In genomic region chr18:46556590-46557206, GRCh38 we compare ENCODE assay signal across 26 cellular contexts.
"Had no signal": no experiment of that assay in that cellular context is flagged by ENCODE, and none has a peak within 500 bp of the region (broad histone marks: within the 10 kb centered on the region; RNA-seq: fewer than 3 reads in every experiment).

No MANE protein-coding gene starts in this region.

- H3K4me1 ChIP-seq: gastrocnemius medialis, heart right ventricle, left lung, stomach, testis, tibial artery, upper lobe of left lung had no signal

- H3K36me3 ChIP-seq: gastrocnemius medialis, heart right ventricle, left lung, stomach, tibial artery, upper lobe of left lung had no signal

- H3K9me3 ChIP-seq: gastrocnemius medialis, heart right ventricle, left lung, neutrophil, stomach, testis, tibial artery, upper lobe of left lung had no signal

- H3K27me3 ChIP-seq: dorsolateral prefrontal cortex, gastrocnemius medialis, heart right ventricle, left lung, neutrophil, stomach, testis, tibial artery, upper lobe of left lung had no signal

- ATAC-seq: gastrocnemius medialis; left cardiac atrium; left lung; sciatic nerve; stimulated activated naive B cell treated with anti-CD40 and anti-IgM and Interleukin-4, amounts not matched to agents 10 μg/mL and 1 μg/mL and 100 μg/mL, for 72 hours had no signal

- H3K27ac ChIP-seq: gastrocnemius medialis, heart right ventricle, left lung, neutrophil, parathyroid adenoma, stomach, testis, tibial artery, upper lobe of left lung had no signal

- H3K4me3 Mint-ChIP-seq: natural killer cell; stimulated activated naive B cell treated with anti-CD40 and anti-IgM and Interleukin-4, amounts not matched to agents 10 μg/mL and 1 μg/mL and 100 μg/mL, for 72 hours had no signal

- H3K36me3 Mint-ChIP-seq: natural killer cell; stimulated activated naive B cell treated with anti-CD40 and anti-IgM and Interleukin-4, amounts not matched to agents 10 μg/mL and 1 μg/mL and 100 μg/mL, for 72 hours had no signal

- FAIRE-seq: islet of Langerhans, urothelium cell line had no signal

- H3K4me1 Mint-ChIP-seq: natural killer cell; stimulated activated naive B cell treated with anti-CD40 and anti-IgM and Interleukin-4, amounts not matched to agents 10 μg/mL and 1 μg/mL and 100 μg/mL, for 72 hours had no signal

- H3K4me2 ChIP-seq: smooth muscle cell had no signal

- H3K9ac ChIP-seq: parathyroid adenoma had no signal

- H3K4me3 ChIP-seq: dorsolateral prefrontal cortex, gastrocnemius medialis, heart right ventricle, left lung, smooth muscle cell, stomach, testis, tibial artery, upper lobe of left lung had no signal

- DNase-seq: caudate nucleus; cerebellar nuclear complex; cortex of kidney; dorsolateral prefrontal cortex; effector CD4-positive, alpha-beta T cell; gastrocnemius medialis; heart right ventricle; hippocampal formation; left cardiac atrium; left lung; mesendoderm; natural killer cell; stimulated activated CD4-positive, alpha-beta T cell treated with anti-CD3 and anti-CD28 coated beads, Interleukin-2, amount 100 ng/mL, for 24 hours; stimulated activated CD4-positive, alpha-beta T cell treated with anti-CD3 and anti-CD28 coated beads, Interleukin-4, amount 100 ng/mL, for 24 hours; stimulated activated naive B cell treated with anti-CD40 and anti-IgM and Interleukin-4, amounts not matched to agents 10 μg/mL and 1 μg/mL and 100 μg/mL, for 72 hours; stomach; testis; tibial artery; upper lobe of left lung had no signal

- H3K27ac Mint-ChIP-seq: natural killer cell; progenitor cell of endocrine pancreas; stimulated activated naive B cell treated with anti-CD40 and anti-IgM and Interleukin-4, amounts not matched to agents 10 μg/mL and 1 μg/mL and 100 μg/mL, for 72 hours had no signal

- H3K9me3 Mint-ChIP-seq: natural killer cell; stimulated activated naive B cell treated with anti-CD40 and anti-IgM and Interleukin-4, amounts not matched to agents 10 μg/mL and 1 μg/mL and 100 μg/mL, for 72 hours had no signal

- H3K79me2 ChIP-seq: parathyroid adenoma had no signal
